ENCODE assay signal across 17 cellular contexts in the genomic region with DNA sequence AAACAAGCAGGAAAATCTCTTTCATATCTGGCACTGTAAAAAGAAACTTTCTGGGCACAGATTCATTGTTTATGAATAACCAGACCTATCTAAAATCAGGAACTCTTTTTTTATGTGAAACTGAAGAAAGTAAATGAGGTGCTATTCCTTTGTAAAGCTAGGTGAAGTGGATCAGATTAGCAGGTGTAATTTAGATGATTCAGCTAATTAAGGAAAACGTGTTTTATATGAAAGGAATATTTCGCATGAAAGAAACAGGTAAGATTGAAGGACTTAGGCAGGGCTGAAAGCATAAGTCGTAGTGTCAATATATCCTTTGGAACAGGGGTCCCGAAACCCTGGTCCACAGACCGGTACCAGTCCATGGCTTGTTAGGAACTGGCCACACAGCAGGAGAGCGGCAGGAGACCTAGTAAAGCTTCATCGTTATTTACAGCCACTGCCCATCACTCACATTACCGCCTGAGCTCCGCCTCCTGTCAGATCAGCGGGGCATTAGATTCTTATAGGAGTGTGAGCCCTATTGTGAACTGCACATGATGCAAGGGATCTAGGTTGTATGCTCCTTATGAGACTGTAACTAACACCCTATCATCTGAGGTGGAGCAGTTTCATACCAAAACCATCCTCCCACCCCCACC. TPM values are rescaled to one million over a fixed set of nuclear protein-coding genes. Genes with fewer than 3 reads are reported as not detected.
DNase-seq lines count a peak whose midpoint lies in the region; ATAC-seq, FAIRE-seq and TF ChIP-seq lines count a peak whose summit lies in the region.
"Had no signal": no experiment of that assay in that cellular context is flagged by ENCODE, and none has a peak within 500 bp of the region (broad histone marks: within the 10 kb centered on the region; RNA-seq: fewer than 3 reads in every experiment).

No MANE protein-coding gene starts in this region.

- no peak overlapping the region for H3K23ac ChIP-seq in IMR-90 (ENCODE audit: low read depth, low read length)

- POLR2A ChIA-PET in IMR-90 (lab: Charles Lee; ENCODE audit: unreplicated experiment) = no interaction called here

- H3K9me3 ChIP-seq in IMR-90 (ENCODE audit: control insufficient read depth, insufficient read depth, low read length) = no peaks in the 10 kb centered on the region
- no peaks in the 10 kb centered on the region for H3K9me3 ChIP-seq in WERI-Rb-1 (ENCODE audit: severe bottlenecking)
- no peaks in the 10 kb centered on the region for H3K9me3 ChIP-seq in kidney (ENCODE audit: control insufficient read depth in 1 of 2, low read length in 2 of 2)

- H3K27me3 ChIP-seq in IMR-90 (ENCODE audit: control insufficient read depth, insufficient read depth, low read length) (no peaks in the 10 kb centered on the region), WERI-Rb-1 (ENCODE audit: insufficient read depth, low read depth, severe bottlenecking) (no peaks in the 10 kb centered on the region)

- H4K91ac ChIP-seq in IMR-90 (ENCODE audit: insufficient read depth, low read depth, low read length) = no peak overlapping the region

- no peak overlapping the region for H2BK20ac ChIP-seq in IMR-90 (ENCODE audit: low read depth, low read length)

- dilution Hi-C loops in IMR-90 (cut with HindIII; ENCODE audit: low sequenced_read_pairs, unreplicated experiment) = no loop called here

- H2BK5ac ChIP-seq in IMR-90 (ENCODE audit: low read depth, low read length, poor library complexity, severe bottlenecking) = no peak overlapping the region

- in situ Hi-C loops in IMR-90 (cut with MboI; ENCODE audit: low sequenced_read_pairs) = no loop called here

- WGBS in IMR-90 (ENCODE audit: extremely low coverage in 2 of 2, insufficient read length in 1 of 2), 2 experiments = no CpG with 5 or more reads among the region's 10 CpGs

- H4K20me1 ChIP-seq in IMR-90 (ENCODE audit: insufficient read depth, low read length) = no peaks in the 10 kb centered on the region

- H3K4me3 ChIP-seq in IMR-90 (ENCODE audit: insufficient read depth, low read depth, low read length) (no peak overlapping the region), WERI-Rb-1 (ENCODE audit: low read depth, low read length) (no peak overlapping the region), kidney (ENCODE audit: low read length in 2 of 2) (no peak overlapping the region)

- no peak for FAIRE-seq in kidney (lab: Jason Lieb, UNC)
- FAIRE-seq: A204.1 had no signal

- H3K27ac ChIP-seq in IMR-90 (ENCODE audit: insufficient read depth, low read length) (no peak overlapping the region), WERI-Rb-1 (no peak overlapping the region), kidney (ENCODE audit: low read depth in 2 of 2, low read length in 2 of 2) (no peak overlapping the region)
- H3K27ac ChIP-seq: HL-60 had no signal

- TF ChIP-seq POLR2A in IMR-90 (IDR thresholded peaks at IDR 0.05; ENCODE audit: low read depth, low read length) = no peak

- no peak overlapping the region for H2AK9ac ChIP-seq in IMR-90 (replicated peaks; ENCODE audit: low read depth, low read length, poor library complexity)

- H3K56ac ChIP-seq in IMR-90 (ENCODE audit: extremely low read depth, insufficient read depth, low read length) = no peak overlapping the region

- H3K36me3 ChIP-seq in IMR-90 (ENCODE audit: control insufficient read depth, insufficient read depth, low read length) (no peaks in the 10 kb centered on the region), WERI-Rb-1 (no peaks in the 10 kb centered on the region), kidney (ENCODE audit: control insufficient read depth in 1 of 2, insufficient read depth in 2 of 2, low read length in 2 of 2) (no peaks in the 10 kb centered on the region)

- H2BK15ac ChIP-seq in IMR-90 (ENCODE audit: low read depth, low read length) = no peak overlapping the region

- TF ChIP-seq CTCF in IMR-90 (conservative IDR thresholded peaks at IDR 0.05; ENCODE audit: low read depth, low read length) = no peak
- TF ChIP-seq CTCF in WERI-Rb-1 (IDR thresholded peaks at IDR 0.05; ENCODE audit: low read depth, low read length) = no peak
- no peak for TF ChIP-seq CTCF in kidney (IDR thresholded peaks at IDR 0.05; ENCODE audit: borderline replicate concordance, extremely low read depth, insufficient read depth)

- H3K9ac ChIP-seq in IMR-90 (ENCODE audit: low read depth, low read length) (no peak overlapping the region), kidney (ENCODE audit: low read length in 2 of 2) (no peak overlapping the region)

- ATAC-seq in IMR-90 (ENCODE audit: low read depth) = no peak
- ATAC-seq in GM18868 (IDR thresholded peaks at IDR 0.05; ENCODE audit: unreplicated experiment) = no peak
- no peak for ATAC-seq in HG03378 (IDR thresholded peaks at IDR 0.05; ENCODE audit: unreplicated experiment)
- ATAC-seq in HG03139 (IDR thresholded peaks at IDR 0.05; ENCODE audit: unreplicated experiment) = no peak

- H3K14ac ChIP-seq in IMR-90 (replicated peaks; ENCODE audit: low read depth, low read length) = no peak overlapping the region

- no peak overlapping the region for H3K4ac ChIP-seq in IMR-90 (ENCODE audit: low read depth, low read length)

- no peak overlapping the region for H2BK120ac ChIP-seq in IMR-90 (ENCODE audit: low read depth, low read length)

- no peak overlapping the region for H3K18ac ChIP-seq in IMR-90 (ENCODE audit: low read depth, low read length)

- H4K8ac ChIP-seq in IMR-90 (ENCODE audit: low read depth in 2 of 2, low read length in 2 of 2) = no peak overlapping the region

- H4K5ac ChIP-seq in IMR-90 (ENCODE audit: low read depth, low read length) = no peak overlapping the region

- no peaks in the 10 kb centered on the region for H3K79me1 ChIP-seq in IMR-90 (ENCODE audit: low read depth in 1 of 2, low read length in 2 of 2)

- H3K9me1 ChIP-seq in IMR-90 (ENCODE audit: insufficient read depth, low read length) = no peaks in the 10 kb centered on the region

- peak; percentile 15 for DNase-seq in ELF-1 (ENCODE audit: low read depth, low spot score)
- DNase-seq in IMR-90 = no peak
- DNase-seq in WERI-Rb-1 = peak; percentile 12
- DNase-seq in kidney = peak; percentile 41
- DNase-seq: Caco-2; CD8-positive, alpha-beta memory T cell; DND-41; GF-D8; H7; KG1 had no signal

- no TSS peak for BruUV-seq in IMR-90 (replicated peaks; lab: Mats Ljungman, UMichigan)

- H3K4me2 ChIP-seq in IMR-90 (ENCODE audit: low read depth, low read length) = no peak overlapping the region

- CTCF ChIA-PET in IMR-90 (lab: Yijun Ruan, JAX) = interaction anchor here (0.6 to 1.1 kb wide), 2 partner anchors 13 to 1373 kb away, joined by 3 read pairs; no protein-coding TSS in a partner anchor

- intact Hi-C loops in IMR-90 (cut with micrococcal nuclease) (no loop called here), kidney (cut with DNase I) (no loop called here)

- no peak for TF ChIP-seq RAD21 in IMR-90 (IDR thresholded peaks at IDR 0.05; ENCODE audit: low read length)

- no peak overlapping the region for H2AFZ ChIP-seq in IMR-90 (replicated peaks; ENCODE audit: low read length, poor library complexity)

- no peak overlapping the region for H2AK5ac ChIP-seq in IMR-90 (ENCODE audit: low read depth, low read length)

- H3K4me1 ChIP-seq in IMR-90 (ENCODE audit: control insufficient read depth, insufficient read depth, low read length) = peaks cover 2% of the 10 kb centered on the region; the same call in 1 of the 2 replicates
- no peaks in the 10 kb centered on the region for H3K4me1 ChIP-seq in kidney (ENCODE audit: control insufficient read depth in 1 of 2, insufficient read depth in 1 of 2, low read depth in 1 of 2, low read length in 2 of 2)
- H3K4me1 ChIP-seq: Caco-2 had no signal

TF ChIP-seq in IMR-90, 13 proteins besides CTCF, POLR2A, EP300 and RAD21:
- no peak for TF ChIP-seq CEBPB (IDR thresholded peaks at IDR 0.05; ENCODE audit: low read depth, low read length)
- no peak for TF ChIP-seq RCOR1 (IDR thresholded peaks at IDR 0.05; ENCODE audit: insufficient replicate concordance, low read length)
- no peak for TF ChIP-seq MXI1 (IDR thresholded peaks at IDR 0.05; ENCODE audit: borderline replicate concordance, low read depth, low read length)
- TF ChIP-seq ELK1 (IDR thresholded peaks at IDR 0.05; ENCODE audit: borderline replicate concordance, low read depth, low read length) = no peak
- no peak for TF ChIP-seq FOS (IDR thresholded peaks at IDR 0.05; ENCODE audit: low read depth, low read length)
- TF ChIP-seq MAZ (IDR thresholded peaks at IDR 0.05; ENCODE audit: borderline replicate concordance, low read depth, low read length) = no peak
- TF ChIP-seq MAFK (IDR thresholded peaks at IDR 0.05; ENCODE audit: low read depth, low read length) = peak; percentile 63

RNA-seq across cellular contexts. Expression of gene XIRP2, which starts 20.3 kb away (rescaled TPM):
- total RNA-seq in IMR-90 (2012; rRNA removed) = 0.18 and 0.28 TPM in 2 replicates
- polyA plus RNA-seq in IMR-90 (2012; rRNA removed) = 0.01 and 0.05 TPM in 2 replicates
- polyA plus RNA-seq in IMR-90 (2012; cell fraction: cytosol; rRNA removed) = 0.02 TPM in 1 of 2 replicates, not detected in the other
- 0.08 TPM in 1 of 2 replicates, not detected in the other for polyA plus RNA-seq in IMR-90 (2012; cell fraction: nucleus; rRNA removed; ENCODE audit: low replicate concordance)
- not detected for total RNA-seq in kidney
- not detected for polyA plus RNA-seq in kidney (ENCODE audit: insufficient read depth, low read depth, low replicate concordance)
- total RNA-seq: Caco-2; CD8-positive, alpha-beta memory T cell; H7 had no signal
- polyA plus RNA-seq: BJ; CD14-positive monocyte; CD8-positive, alpha-beta memory T cell had no signal
